Comparison of ENCODE assay signal across 8 cellular contexts in the genomic region with DNA sequence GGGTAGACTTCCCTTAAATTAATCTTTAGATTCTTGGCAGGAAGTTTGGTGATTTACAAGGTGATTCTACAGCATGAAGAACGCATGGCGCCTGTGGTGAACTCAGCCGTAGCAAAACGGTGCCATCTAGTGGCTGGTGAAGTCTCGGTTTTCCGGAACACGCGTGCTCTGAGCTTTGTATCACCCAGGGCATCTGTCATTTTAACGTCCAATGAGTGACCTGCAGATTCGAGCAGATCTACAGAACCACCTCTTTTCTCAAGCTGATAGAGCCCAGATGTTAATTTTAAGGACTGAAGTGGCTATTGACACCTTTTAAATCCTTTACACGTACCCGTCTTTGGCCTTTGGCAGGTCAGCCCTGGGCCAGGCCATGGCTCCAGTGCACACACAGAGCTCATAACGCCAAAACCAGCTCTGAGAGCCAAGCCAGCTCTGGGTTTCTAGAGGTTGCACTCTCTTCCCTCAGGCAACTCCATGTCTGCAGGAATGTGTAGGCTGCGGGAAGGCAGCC. TPM values are rescaled to one million over a fixed set of nuclear protein-coding genes. Genes with fewer than 3 reads are reported as not detected.
DNase-seq lines count a peak whose midpoint lies in the region; ATAC-seq and TF ChIP-seq lines count a peak whose summit lies in the region.
"Not testable (repeated sequence)": the region's sequence is repeated elsewhere in the genome, so short reads cannot be mapped to it uniquely, and the experiment has no call there.

No MANE protein-coding gene starts in this region.

- H3K27me3 Mint-ChIP-seq in CD4-positive, alpha-beta T cell; activated B cell treated with CpG ODN at 0.5 μM for 24 hours: not testable (repeated sequence)

- intact Hi-C loops in CD4-positive, alpha-beta T cell (cut with DNase I, micrococcal nuclease) = loop anchor here in 1 of 2 experiments (5.0 kb wide), 1 partner anchor 511 kb away; no protein-coding TSS in a partner anchor
- intact Hi-C loops in activated B cell treated with CpG ODN at 0.5 μM for 24 hours (cut with micrococcal nuclease) = loop anchor here (1.0 to 10.0 kb wide), 3 partner anchors 86 to 513 kb away; no protein-coding TSS in a partner anchor
- intact Hi-C loops in left lung (cut with DNase I) = not testable (repeated sequence)

- H3K36me3 ChIP-seq in left lung = not testable (repeated sequence)

- CTCF ChIA-PET in CD4-positive, alpha-beta T cell (lab: Charles Lee) = not testable (repeated sequence)
- CTCF ChIA-PET in activated B cell treated with CpG ODN at 0.5 μM for 24 hours (lab: Charles Lee) = interaction anchor here (0.8 to 4.0 kb wide), 2 partner anchors 514 to 801 kb away, joined by 3 to 24 read pairs; no protein-coding TSS in a partner anchor

- H3K9me3 ChIP-seq in CD4-positive, alpha-beta T cell (ENCODE audit: control insufficient read depth, low read length); left lung: not testable (repeated sequence)

- not testable (repeated sequence) for H3K9me3 Mint-ChIP-seq in CD4-positive, alpha-beta T cell; activated B cell treated with CpG ODN at 0.5 μM for 24 hours

- H3K27me3 ChIP-seq in CD4-positive, alpha-beta T cell (ENCODE audit: control insufficient read depth, insufficient read depth, low read length); left lung: not testable (repeated sequence)

- not testable (repeated sequence) for H3K27ac Mint-ChIP-seq in CD4-positive, alpha-beta T cell; activated B cell treated with CpG ODN at 0.5 μM for 24 hours

- H3K4me1 ChIP-seq in left lung = not testable (repeated sequence)

- H3K4me3 Mint-ChIP-seq in CD4-positive, alpha-beta T cell; activated B cell treated with CpG ODN at 0.5 μM for 24 hours: not testable (repeated sequence)

- not testable (repeated sequence) for H3K4me1 Mint-ChIP-seq in CD4-positive, alpha-beta T cell (ENCODE audit: low read depth); activated B cell treated with CpG ODN at 0.5 μM for 24 hours

- H3K27ac ChIP-seq in CD4-positive, alpha-beta T cell (ENCODE audit: low read depth, low read length); coronary artery; left lung: not testable (repeated sequence)

- POLR2A ChIA-PET in CD4-positive, alpha-beta T cell (lab: Charles Lee); activated B cell treated with CpG ODN at 0.5 μM for 24 hours (lab: Charles Lee): not testable (repeated sequence)

- TF ChIP-seq CTCF in CD4-positive, alpha-beta T cell (IDR thresholded peaks at IDR 0.05) = peak; percentile 73
- not testable (repeated sequence) for TF ChIP-seq CTCF in activated B cell treated with CpG ODN at 0.5 μM for 24 hours (IDR thresholded peaks at IDR 0.05)
- peak; percentile 53 for TF ChIP-seq CTCF in coronary artery (IDR thresholded peaks at IDR 0.05)
- TF ChIP-seq CTCF in left lung (IDR thresholded peaks at IDR 0.05) = peak; percentile 57 to 59

- not testable (repeated sequence) for H3K4me3 ChIP-seq in coronary artery, left lung

- H3K36me3 Mint-ChIP-seq in CD4-positive, alpha-beta T cell (ENCODE audit: low read depth); activated B cell treated with CpG ODN at 0.5 μM for 24 hours (ENCODE audit: low read depth): not testable (repeated sequence)

- peak in 6 of 10 experiments; percentile 6 to 25 (median 10) for DNase-seq in CD4-positive, alpha-beta T cell
- DNase-seq in NCI-H2227 (lab: John Stamatoyannopoulos, UW; ENCODE audit: unreplicated experiment) (peak; percentile 43), coronary artery (ENCODE audit: low spot score) (peak; percentile 53)
- not testable (repeated sequence) for DNase-seq in activated B cell treated with CpG ODN at 0.5 μM for 24 hours, left lung
- DNase-seq in stimulated activated CD4-positive, alpha-beta T cell treated with anti-CD3 and anti-CD28 coated beads, Interleukin-12 subunit alpha, Interleukin-12 subunit beta, amount 100 ng/mL, for 4 hours = peak; percentile 12

- peak; percentile 72 for ATAC-seq in CD4-positive, alpha-beta T cell (ENCODE audit: poor library complexity)
- ATAC-seq in GM19395 (IDR thresholded peaks at IDR 0.05; ENCODE audit: unreplicated experiment) (peak; percentile 88), HG03175 (IDR thresholded peaks at IDR 0.05; ENCODE audit: unreplicated experiment) (peak; percentile 88), activated B cell treated with CpG ODN at 0.5 μM for 24 hours (ENCODE audit: low read depth) (peak; percentile 89), left lung (peak; percentile 94)

RNA-seq across cellular contexts. Expression of a gene that starts 2.3 kb away (rescaled TPM):
- total RNA-seq in CD4-positive, alpha-beta T cell = not detected
- total RNA-seq in activated B cell treated with CpG ODN at 0.5 μM for 24 hours (not detected in 2 replicates), left lung (not detected)

RNA-seq across cellular contexts. Expression of a gene that starts 36.1 kb away (rescaled TPM):
- not detected for total RNA-seq in CD4-positive, alpha-beta T cell
- total RNA-seq in activated B cell treated with CpG ODN at 0.5 μM for 24 hours = not detected in 2 replicates
- total RNA-seq in left lung = not detected
